Comparison of ENCODE assay signal across 18 cellular contexts in the genomic region with DNA sequence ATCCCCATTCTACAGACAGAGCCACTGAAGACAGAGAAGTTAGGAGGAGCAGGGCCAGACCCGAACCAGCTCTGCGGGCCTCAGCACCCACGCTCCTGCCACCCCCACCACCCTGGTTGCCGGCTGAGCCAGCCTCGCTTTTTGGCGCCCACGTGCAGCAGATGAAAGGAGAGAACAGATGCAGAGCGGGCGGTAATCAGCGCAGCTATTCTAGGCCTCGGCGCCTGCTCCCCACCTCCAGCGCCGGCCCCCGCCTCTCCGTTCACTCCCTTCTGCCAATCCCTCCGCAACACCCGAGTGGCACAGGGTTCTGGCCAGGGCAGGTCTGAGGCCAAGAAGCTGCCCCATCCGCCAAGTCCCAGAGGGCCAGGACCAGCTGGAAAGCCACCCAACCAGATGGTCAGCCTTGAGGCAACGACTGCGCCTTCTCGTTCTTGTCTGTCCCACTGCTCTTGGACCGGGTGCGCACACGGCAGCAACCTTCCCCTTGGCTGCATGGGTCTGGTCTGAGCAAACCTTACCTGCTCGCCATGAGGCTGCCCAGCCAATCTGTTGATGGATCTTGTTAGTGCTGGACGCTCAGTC.
"Had no signal": no experiment of that assay in that cellular context is flagged by ENCODE, and none has a peak within 500 bp of the region (broad histone marks: within the 10 kb centered on the region; RNA-seq: fewer than 3 reads in every experiment).

No MANE protein-coding gene starts in this region.

- H3K36me3 ChIP-seq: cardiac muscle cell, right lobe of liver had no signal

- H3K4me1 ChIP-seq: adrenal gland, gastroesophageal sphincter, right lobe of liver had no signal

- H3K9me3 ChIP-seq: adrenal gland, gastroesophageal sphincter, right lobe of liver, suprapubic skin had no signal

- H3K27me3 ChIP-seq: adrenal gland, cardiac muscle cell, gastroesophageal sphincter, right lobe of liver, suprapubic skin had no signal

- H3K27ac ChIP-seq: adrenal gland, cardiac muscle cell, coronary artery, gastroesophageal sphincter, right lobe of liver, suprapubic skin, VCaP had no signal

- H3K4me3 ChIP-seq: adrenal gland, cardiac muscle cell, coronary artery, gastroesophageal sphincter, lung, right lobe of liver, smooth muscle cell, suprapubic skin had no signal

- H3K4me2 ChIP-seq: smooth muscle cell had no signal

- DNase-seq: activated CD4-positive, CD25-positive, alpha-beta regulatory T cell treated with anti-CD3 and anti-CD28 coated beads, Interleukin-2, amount 50 U/mL, for 72 hours; activated effector memory CD4-positive, alpha-beta T cell treated with anti-CD3 and anti-CD28 coated beads, Interleukin-2, amount 50 U/mL, for 16 hours; activated T-cell treated with anti-CD3 and anti-CD28 coated beads, Interleukin-2, amount 50 U/mL, for 72 hours; adrenal gland; left colon; stimulated activated CD4-positive, alpha-beta T cell treated with anti-CD3 and anti-CD28 coated beads, Interleukin-4, amount 100 ng/mL, for 1 hour; stimulated activated naive CD8-positive, alpha-beta T cell treated with anti-CD3 and anti-CD28 coated beads, Interleukin-15, amount 100 ng/mL, for 72 hours; SW 1271; T-helper 2 cell; trophoblast cell had no signal
